In the genomic region with DNA sequence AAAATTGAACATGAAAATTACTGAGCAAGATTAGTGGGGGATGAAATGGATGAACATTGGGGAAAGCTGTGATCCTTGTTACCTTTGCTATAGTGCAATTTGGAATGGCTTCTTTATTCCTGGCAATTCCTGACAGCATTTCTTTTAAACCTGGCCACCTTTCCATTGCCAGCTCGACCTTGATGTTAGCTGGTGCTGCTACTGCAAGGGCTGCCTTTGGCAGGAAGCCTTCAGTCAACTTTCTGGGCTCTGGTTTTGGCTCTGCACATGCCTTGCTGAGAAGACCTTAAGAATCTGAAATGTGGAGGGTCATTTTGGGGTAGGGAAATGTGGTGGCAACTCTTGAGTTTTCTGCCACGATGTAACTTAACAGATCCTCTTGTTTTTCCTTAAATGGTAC, we compare ENCODE assay signal across 21 cellular contexts.
A peak's percentile ranks its signal among the peaks of the same experiment; 100 is the strongest.
DNase-seq lines count a peak whose midpoint lies in the region; ATAC-seq and TF ChIP-seq lines count a peak whose summit lies in the region.
"Had no signal": no experiment of that assay in that cellular context is flagged by ENCODE, and none has a peak within 500 bp of the region (broad histone marks: within the 10 kb centered on the region; RNA-seq: fewer than 3 reads in every experiment).

No MANE protein-coding gene starts in this region.

- no peaks in the 10 kb centered on the region for H3K9me3 Mint-ChIP-seq in activated naive CD4-positive, alpha-beta T cell treated with anti-CD3 and anti-CD28 coated beads, Interleukin-2, amount 50 U/mL, for 24 hours
- peaks cover 3% of the 10 kb centered on the region for H3K9me3 Mint-ChIP-seq in glutamatergic neuron (ENCODE audit: unreplicated experiment)
- H3K9me3 Mint-ChIP-seq: activated CD8-positive, alpha-beta T cell treated with anti-CD3 and anti-CD28 coated beads for 36 hours; dendritic cell treated with granulocyte-macrophage colony-stimulating factor and Interleukin-4, amounts not matched to agents 40 ng/mL and 50 ng/mL, for 4 days; HFFc6 had no signal

- H3K4me1 Mint-ChIP-seq in activated naive CD4-positive, alpha-beta T cell treated with anti-CD3 and anti-CD28 coated beads, Interleukin-2, amount 50 U/mL, for 24 hours = peaks cover 73% of the 10 kb centered on the region
- peaks cover 12% of the 10 kb centered on the region for H3K4me1 Mint-ChIP-seq in glutamatergic neuron (ENCODE audit: low read depth, unreplicated experiment)

- no peaks in the 10 kb centered on the region for H3K36me3 ChIP-seq in gastrocnemius medialis
- H3K36me3 ChIP-seq: cardiac muscle cell, gastroesophageal sphincter, MG63, neutrophil had no signal

- peaks cover 5% of the 10 kb centered on the region for H3K36me3 Mint-ChIP-seq in activated naive CD4-positive, alpha-beta T cell treated with anti-CD3 and anti-CD28 coated beads, Interleukin-2, amount 50 U/mL, for 24 hours
- H3K36me3 Mint-ChIP-seq in glutamatergic neuron (ENCODE audit: unreplicated experiment) = no peaks in the 10 kb centered on the region

- DNase-seq in activated naive CD4-positive, alpha-beta T cell (lab: John Stamatoyannopoulos, UW) = no peak
- DNase-seq in NCI-H69 (lab: John Stamatoyannopoulos, UW) (peak; percentile 13), glutamatergic neuron (no peak), gastrocnemius medialis (no peak), NCI-H1694 (lab: John Stamatoyannopoulos, UW) (no peak)
- DNase-seq: activated CD8-positive, alpha-beta T cell treated with anti-CD3 and anti-CD28 coated beads for 36 hours; activated gamma-delta T cell treated with Interleukin-2 at 50 U/mL for 16 hours; HFFc6; MG63; NCI-H1417; NCI-H2081 treated with DMSO at 0.1 percent for 48 hours had no signal

- no peaks in the 10 kb centered on the region for H3K27me3 Mint-ChIP-seq in activated naive CD4-positive, alpha-beta T cell treated with anti-CD3 and anti-CD28 coated beads, Interleukin-2, amount 50 U/mL, for 24 hours
- H3K27me3 Mint-ChIP-seq in glutamatergic neuron (ENCODE audit: unreplicated experiment) = no peaks in the 10 kb centered on the region
- H3K27me3 Mint-ChIP-seq: activated CD8-positive, alpha-beta T cell treated with anti-CD3 and anti-CD28 coated beads for 36 hours; dendritic cell treated with granulocyte-macrophage colony-stimulating factor and Interleukin-4, amounts not matched to agents 40 ng/mL and 50 ng/mL, for 4 days had no signal

- no peak for TF ChIP-seq POLR2A in gastrocnemius medialis (IDR thresholded peaks at IDR 0.05)

- in situ Hi-C loops in gastrocnemius medialis (cut with MboI; ENCODE audit: low sequenced_read_pairs in 4 of 4) = no loop called here

- no peak overlapping the region for H3K4me3 Mint-ChIP-seq in activated naive CD4-positive, alpha-beta T cell treated with anti-CD3 and anti-CD28 coated beads, Interleukin-2, amount 50 U/mL, for 24 hours
- no peak overlapping the region for H3K4me3 Mint-ChIP-seq in glutamatergic neuron (ENCODE audit: unreplicated experiment)
- H3K4me3 Mint-ChIP-seq: activated CD8-positive, alpha-beta T cell treated with anti-CD3 and anti-CD28 coated beads for 36 hours; dendritic cell treated with granulocyte-macrophage colony-stimulating factor and Interleukin-4, amounts not matched to agents 40 ng/mL and 50 ng/mL, for 4 days; HFFc6 had no signal

- peaks cover 47 to 67% of the 10 kb centered on the region in 2 donors for H3K4me1 ChIP-seq in gastrocnemius medialis
- H3K4me1 ChIP-seq: A549 had no signal

- H3K27me3 ChIP-seq in gastrocnemius medialis = no peaks in the 10 kb centered on the region
- H3K27me3 ChIP-seq: cardiac muscle cell, gastroesophageal sphincter, MG63, neutrophil had no signal

- peak overlapping the region; percentile 21 to 72 (median 52) for H3K27ac ChIP-seq in gastrocnemius medialis
- H3K27ac ChIP-seq: A549, cardiac muscle cell, neutrophil had no signal

- intact Hi-C loops in gastrocnemius medialis (cut with DNase I; ENCODE audit: low total_unique reads) = no loop called here

- peak overlapping the region; percentile 8 for H3K27ac Mint-ChIP-seq in activated naive CD4-positive, alpha-beta T cell treated with anti-CD3 and anti-CD28 coated beads, Interleukin-2, amount 50 U/mL, for 24 hours
- peak overlapping the region; percentile 36 for H3K27ac Mint-ChIP-seq in glutamatergic neuron (ENCODE audit: unreplicated experiment)
- H3K27ac Mint-ChIP-seq: activated CD8-positive, alpha-beta T cell treated with anti-CD3 and anti-CD28 coated beads for 36 hours; dendritic cell treated with granulocyte-macrophage colony-stimulating factor and Interleukin-4, amounts not matched to agents 40 ng/mL and 50 ng/mL, for 4 days; HFFc6 had no signal

- H3K4me3 ChIP-seq in gastrocnemius medialis = no peak overlapping the region
- H3K4me3 ChIP-seq: A549, cardiac muscle cell, gastroesophageal sphincter, K562, MG63, skin epidermis had no signal

- TF ChIP-seq CTCF in glutamatergic neuron (IDR thresholded peaks at IDR 0.05; ENCODE audit: partially characterized antibody, unreplicated experiment) = no peak
- TF ChIP-seq CTCF in gastrocnemius medialis (IDR thresholded peaks at IDR 0.05 in 4 of 5, conservative IDR thresholded peaks at IDR 0.05 in 1 of 5) = no peak

- H3K9me3 ChIP-seq in gastrocnemius medialis = no peaks in the 10 kb centered on the region
- H3K9me3 ChIP-seq: A549, gastroesophageal sphincter, MG63, neutrophil had no signal

- no peak for ATAC-seq in gastrocnemius medialis
- no peak for ATAC-seq in GM18858 (IDR thresholded peaks at IDR 0.05; ENCODE audit: unreplicated experiment)
- no peak for ATAC-seq in HG02588 (IDR thresholded peaks at IDR 0.05; ENCODE audit: unreplicated experiment)
- ATAC-seq: A549; activated CD8-positive, alpha-beta T cell treated with anti-CD3 and anti-CD28 coated beads for 36 hours; gastroesophageal sphincter; K562 had no signal
